ENCODE assay signal across 8 cellular contexts in the genomic region with DNA sequence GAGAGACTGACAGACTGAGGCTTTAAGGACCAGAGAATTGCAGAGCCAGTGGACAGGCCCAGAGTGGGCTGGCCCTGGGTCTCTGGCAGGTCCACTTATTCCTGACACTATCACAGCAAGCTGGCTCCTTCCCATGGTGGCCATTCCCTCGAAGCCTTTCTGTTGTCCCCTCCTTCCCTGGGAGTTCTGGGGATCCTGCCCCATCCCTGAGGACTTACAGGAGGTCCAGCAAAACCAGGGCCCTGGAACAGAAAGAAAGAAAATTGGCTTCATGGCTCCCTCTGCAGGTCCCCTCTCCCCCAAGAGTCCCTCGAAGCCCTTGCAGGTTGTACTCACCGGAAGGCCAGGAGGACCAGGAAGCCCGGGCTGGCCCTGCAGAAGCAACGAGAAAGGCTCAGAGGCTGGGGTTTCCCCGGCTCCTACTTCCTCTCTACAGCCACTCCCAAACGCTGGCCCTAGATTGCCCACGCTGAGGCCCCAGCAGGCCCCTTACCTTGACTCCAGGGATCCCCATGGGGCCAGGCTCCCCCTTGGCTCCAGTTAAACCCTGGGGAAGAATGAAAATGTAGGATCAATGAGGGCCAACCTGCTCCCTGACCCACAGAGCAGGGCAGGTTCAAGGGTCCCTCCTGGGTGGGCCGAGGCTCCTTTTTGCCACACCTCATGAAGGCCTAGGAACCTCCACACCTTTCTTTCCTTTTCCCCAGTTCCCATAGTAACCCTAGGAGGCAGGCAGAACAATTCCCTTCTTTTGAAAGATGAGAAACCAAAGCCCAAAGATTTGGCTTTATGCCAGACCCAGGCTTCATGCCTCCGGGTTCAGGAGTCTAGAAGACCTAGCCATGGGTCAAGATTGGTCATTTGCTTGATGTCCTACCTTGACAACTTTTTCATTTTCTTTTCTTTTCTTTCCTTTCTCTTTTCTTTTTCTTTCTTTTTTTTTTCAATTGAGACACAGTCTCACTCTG. TPM values are rescaled to one million over a fixed set of nuclear protein-coding genes. Genes with fewer than 3 reads are reported as not detected.
DNase-seq lines count a peak whose midpoint lies in the region; ATAC-seq and TF ChIP-seq lines count a peak whose summit lies in the region.

No MANE protein-coding gene starts in this region.

- peaks cover 0 to 7% of the 10 kb centered on the region in 2 donors for H3K4me1 ChIP-seq in uterus

- H3K27ac ChIP-seq in uterus: no peak overlapping the region

- H3K4me3 ChIP-seq in GM08714 (ENCODE audit: low read length) (peak overlapping the region; percentile 46; the same call in 1 of the 2 replicates), uterus (no peak overlapping the region)

- no peaks in the 10 kb centered on the region for H3K36me3 ChIP-seq in uterus

- H3K9me3 ChIP-seq in uterus: no peaks in the 10 kb centered on the region

- TF ChIP-seq POLR2A in uterus (IDR thresholded peaks at IDR 0.05): no peak

- ATAC-seq in GM21390 (IDR thresholded peaks at IDR 0.05; ENCODE audit: unreplicated experiment) (peak; percentile 51), HG03095 (IDR thresholded peaks at IDR 0.05; ENCODE audit: unreplicated experiment) (no peak), GM19452 (IDR thresholded peaks at IDR 0.05; ENCODE audit: unreplicated experiment) (no peak)

- H3K27me3 ChIP-seq in uterus: peaks cover 0 to 7% of the 10 kb centered on the region in 2 donors

- DNase-seq in NCI-H69 (lab: John Stamatoyannopoulos, UW): peak; percentile 55
- DNase-seq in globus pallidus (ENCODE audit: low spot score): peak; percentile 41
- no peak for DNase-seq in effector CD4-positive, alpha-beta T cell
- no peak for DNase-seq in uterus

- intact Hi-C loops in uterus (cut with DNase I; ENCODE audit: low total_unique reads): loop anchor here (10.0 kb wide), 1 partner anchor 158 kb away; no protein-coding TSS in a partner anchor

- TF ChIP-seq CTCF in uterus (IDR thresholded peaks at IDR 0.05): no peak

RNA-seq across cellular contexts. Expression of a gene that starts 4.6 kb away (rescaled TPM):
- total RNA-seq in uterus: 10 to 100 TPM in 1 of 4 donors, 1 to 10 TPM in 3; 2.0 to 27.0 (median 4.8) TPM

RNA-seq across cellular contexts. Expression of a gene that starts 54.5 kb away (rescaled TPM):
- total RNA-seq in uterus: 10 to 100 TPM; 17.9 to 79.1 (median 56.2) TPM

Comparison
In these comparisons a context has a peak if more than half of its experiments do, and no peak if none do; other contexts are left out.
1. DNase-seq: peak in NCI-H69 (single experiment) and globus pallidus (single experiment); none in effector CD4-positive, alpha-beta T cell (single experiment) and uterus (0 of 2).